Comparison of ENCODE assay signal across 18 cellular contexts in genomic region chr10:96325719-96326373, GRCh38. TPM values are rescaled to one million over a fixed set of nuclear protein-coding genes. Genes with fewer than 3 reads are reported as not detected.
DNase-seq lines count a peak whose midpoint lies in the region; ATAC-seq, FAIRE-seq and TF ChIP-seq lines count a peak whose summit lies in the region.
"Had no signal": no experiment of that assay in that cellular context is flagged by ENCODE, and none has a peak within 500 bp of the region (broad histone marks: within the 10 kb centered on the region; RNA-seq: fewer than 3 reads in every experiment).

No MANE protein-coding gene starts in this region.

- H3K4me1 ChIP-seq in psoas muscle = no peaks in the 10 kb centered on the region

- no peaks in the 10 kb centered on the region for H3K9me3 ChIP-seq in psoas muscle
- H3K9me3 ChIP-seq: BLaER1 had no signal

- H3K27ac ChIP-seq in psoas muscle = no peak overlapping the region
- H3K27ac ChIP-seq: BLaER1, PC-9, VCaP had no signal

- no peak overlapping the region for H3K4me3 ChIP-seq in psoas muscle
- H3K4me3 ChIP-seq: BLaER1, PC-9 had no signal

- no peak for TF ChIP-seq CTCF in psoas muscle (IDR thresholded peaks at IDR 0.05)

- WGBS in psoas muscle, 3 donors = 76 to 83% (median 79%) methylated on average over 4 of the region's 4 CpGs

- ATAC-seq in GM19043 (IDR thresholded peaks at IDR 0.05; ENCODE audit: low read depth, unreplicated experiment) (peak; percentile 98), HG02571 (IDR thresholded peaks at IDR 0.05; ENCODE audit: unreplicated experiment) (peak; percentile 89), HG03342 (IDR thresholded peaks at IDR 0.05; ENCODE audit: unreplicated experiment) (peak; percentile 97), psoas muscle (no peak)
- ATAC-seq: HepG2 had no signal

- no peaks in the 10 kb centered on the region for H3K36me3 ChIP-seq in psoas muscle (ENCODE audit: insufficient read depth in 1 of 2, low read depth in 1 of 2)

- peaks cover 0 to 20% (median 4%) of the 10 kb centered on the region in 3 donors for H3K27me3 ChIP-seq in psoas muscle (ENCODE audit: insufficient read depth in 3 of 3, low read length in 2 of 3)
- H3K27me3 ChIP-seq: BLaER1 had no signal

- FAIRE-seq in GM12891 (lab: Jason Lieb, UNC) = peak; percentile 91
- FAIRE-seq: HepG2 had no signal

- no peak for TF ChIP-seq POLR2A in GM12891 (IDR thresholded peaks at IDR 0.05; ENCODE audit: low read depth, low read length)

- intact Hi-C loops in psoas muscle (cut with DNase I) = no loop called here

- DNase-seq in GM12891 (ENCODE audit: insufficient read length, low spot score) (peak; percentile 29), A172 (ENCODE audit: low spot score) (no peak), psoas muscle (no peak), NCI-H146 (lab: John Stamatoyannopoulos, UW) (no peak), NCI-H2227 treated with DMSO at 0.1 percent for 48 hours (lab: John Stamatoyannopoulos, UW) (no peak)
- DNase-seq: activated gamma-delta T cell treated with Interleukin-2 at 50 U/mL for 16 hours, left ventricle myocardium superior, NCI-H1930, nucleus accumbens, PC-9 had no signal

TF ChIP-seq in GM12891, 5 proteins besides CTCF, POLR2A, EP300 and RAD21:
- TF ChIP-seq TAF1 (IDR thresholded peaks at IDR 0.05; ENCODE audit: low read depth, low read length) = no peak
- TF ChIP-seq POU2F2 (IDR thresholded peaks at IDR 0.05; ENCODE audit: low read depth, low read length) = no peak
- no peak for TF ChIP-seq PAX5 (IDR thresholded peaks at IDR 0.05; ENCODE audit: insufficient read depth, low read length, severe bottlenecking)
- TF ChIP-seq SPI1 (IDR thresholded peaks at IDR 0.05; ENCODE audit: low read depth, low read length) = no peak
- TF ChIP-seq POLR2AphosphoS5 (IDR thresholded peaks at IDR 0.05; ENCODE audit: low read depth, low read length) = no peak

RNA-seq across cellular contexts. Expression of gene DNTT, which starts 21.6 kb away (rescaled TPM):
- polyA plus RNA-seq in GM12891 (2012; ENCODE audit: low read depth, missing spikeins) = not detected
- total RNA-seq in A172 (2014; rRNA removed; shearing (Covaris generic)) = not detected in 2 replicates
- not detected for total RNA-seq in psoas muscle
- polyA plus RNA-seq in psoas muscle = under 1 TPM in 1 of 3 donors, not detected in 2; 0.01 TPM
- total RNA-seq: fibroblast of villous mesenchyme, HepG2, left ventricle myocardium superior, PC-9, temporal lobe had no signal
- polyA plus RNA-seq: HepG2 had no signal

RNA-seq across cellular contexts. Expression of gene OPALIN, which starts 33.0 kb away (rescaled TPM):
- not detected for polyA plus RNA-seq in GM12891 (2012; ENCODE audit: low read depth, missing spikeins)
- total RNA-seq in A172 (2014; rRNA removed; shearing (Covaris generic)) = not detected in 2 replicates
- not detected for total RNA-seq in psoas muscle
- polyA plus RNA-seq in psoas muscle = under 1 TPM in 1 of 3 donors, not detected in 2; 0.17 TPM
- total RNA-seq: fibroblast of villous mesenchyme, HepG2, left ventricle myocardium superior, PC-9, temporal lobe had no signal
- polyA plus RNA-seq: HepG2 had no signal

RNA-seq across cellular contexts. Expression of gene BLNK, which starts 54.5 kb away (rescaled TPM):
- polyA plus RNA-seq in GM12891 (2012; ENCODE audit: low read depth, missing spikeins) = 92.6 TPM
- total RNA-seq in A172 (2014; rRNA removed; shearing (Covaris generic)) = not detected in 2 replicates
- 1 to 10 TPM; 1.1 to 3.7 (median 1.2) TPM for total RNA-seq in psoas muscle
- polyA plus RNA-seq in psoas muscle = under 1 TPM; 0.15 to 0.25 (median 0.22) TPM
- total RNA-seq: fibroblast of villous mesenchyme, HepG2 had no signal
- polyA plus RNA-seq: HepG2 had no signal

Comparison
In these comparisons a context has a peak if more than half of its experiments do, and no peak if none do; other contexts are left out.
1. ATAC-seq: peak in GM19043 (single experiment), HG02571 (single experiment) and HG03342 (single experiment); none in psoas muscle (0 of 4).